In genomic region chr11:36075053-36075452, GRCh38 we compare ENCODE assay signal across 1 cellular context.
A peak's percentile ranks its signal among the peaks of the same experiment; 100 is the strongest.
TF ChIP-seq lines count a peak whose summit lies in the region.

No MANE protein-coding gene starts in this region.

TF ChIP-seq in IMR-90, 13 proteins besides CTCF, POLR2A, EP300 and RAD21:
- TF ChIP-seq RCOR1 (IDR thresholded peaks at IDR 0.05; ENCODE audit: insufficient replicate concordance, low read length) = no peak
- peak; percentile 45 for TF ChIP-seq MAFK (IDR thresholded peaks at IDR 0.05; ENCODE audit: low read depth, low read length)
- TF ChIP-seq BHLHE40 (IDR thresholded peaks at IDR 0.05; ENCODE audit: low read depth, low read length) = peak; percentile 67
- no peak for TF ChIP-seq ELK1 (IDR thresholded peaks at IDR 0.05; ENCODE audit: borderline replicate concordance, low read depth, low read length)
TF ChIP-seq in IMR-90: peak in this region for 2.
